Comparison of ENCODE assay signal across 22 cellular contexts in the genomic region with DNA sequence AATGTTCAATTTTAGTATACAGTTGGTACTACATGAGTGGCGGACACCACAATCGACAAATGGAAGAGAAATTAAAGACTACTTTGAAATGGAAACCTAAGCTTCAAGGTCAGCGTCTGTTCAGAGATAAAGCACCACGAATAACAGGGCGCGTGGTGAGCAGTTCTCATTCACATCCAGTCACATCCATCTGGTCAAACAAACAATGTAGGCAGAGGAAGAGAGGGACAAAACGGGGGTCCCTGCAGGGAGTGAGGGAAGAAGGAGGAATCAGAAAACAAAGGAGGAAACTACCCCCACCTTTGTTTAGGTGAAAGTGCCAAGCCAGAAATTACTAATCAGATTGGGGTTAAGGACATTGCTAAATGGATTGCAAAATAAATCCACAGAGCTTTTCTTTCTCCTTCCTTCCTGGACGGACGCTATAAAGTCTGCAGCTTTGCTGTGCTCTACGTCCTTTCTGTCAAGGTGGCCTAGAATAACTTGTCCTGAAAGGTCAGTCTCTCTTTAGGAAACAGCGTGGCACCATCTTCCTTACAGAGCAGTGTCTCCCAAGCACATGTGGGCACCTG.
"Had no signal": no experiment of that assay in that cellular context is flagged by ENCODE, and none has a peak within 500 bp of the region (broad histone marks: within the 10 kb centered on the region; RNA-seq: fewer than 3 reads in every experiment).

No MANE protein-coding gene starts in this region.

- H3K9me3 ChIP-seq: body of pancreas, left ventricle myocardium inferior, mucosa of descending colon, stomach had no signal

- H3K27me3 Mint-ChIP-seq: naive B cell, type B pancreatic cell had no signal

- H3K4me3 Mint-ChIP-seq: activated naive CD4-positive, alpha-beta T cell treated with anti-CD3 and anti-CD28 coated beads for 36 hours; activated T-cell treated with anti-CD3 and anti-CD28 coated beads, Interleukin-2, amount 50 U/mL, for 4 hours; memory B cell; naive B cell; stimulated activated effector memory CD8-positive, alpha-beta T cell treated with anti-CD3 and anti-CD28 coated beads, Interleukin-12 subunit alpha, Interleukin-12 subunit beta, amount 100 ng/mL, for 72 hours; type B pancreatic cell had no signal

- H3K27me3 ChIP-seq: body of pancreas, dorsolateral prefrontal cortex, foreskin keratinocyte, stomach had no signal

- H3K36me3 Mint-ChIP-seq: memory B cell; naive B cell; stimulated activated effector memory CD8-positive, alpha-beta T cell treated with anti-CD3 and anti-CD28 coated beads, Interleukin-12 subunit alpha, Interleukin-12 subunit beta, amount 100 ng/mL, for 72 hours; type B pancreatic cell had no signal

- H3K27ac ChIP-seq: body of pancreas, dorsolateral prefrontal cortex, epithelial cell of prostate, foreskin keratinocyte, left ventricle myocardium inferior, parathyroid adenoma, stomach had no signal

- H3K4me3 ChIP-seq: body of pancreas, dorsolateral prefrontal cortex, left ventricle myocardium inferior, mucosa of descending colon, smooth muscle cell, stomach had no signal

- H3K4me2 ChIP-seq: smooth muscle cell had no signal

- H2AFZ ChIP-seq: parathyroid adenoma had no signal

- H3K9me3 Mint-ChIP-seq: activated naive CD4-positive, alpha-beta T cell treated with anti-CD3 and anti-CD28 coated beads for 36 hours; activated T-cell treated with anti-CD3 and anti-CD28 coated beads, Interleukin-2, amount 50 U/mL, for 4 hours; memory B cell; naive B cell; stimulated activated effector memory CD8-positive, alpha-beta T cell treated with anti-CD3 and anti-CD28 coated beads, Interleukin-12 subunit alpha, Interleukin-12 subunit beta, amount 100 ng/mL, for 72 hours; type B pancreatic cell had no signal

- H3K4me1 ChIP-seq: body of pancreas, foreskin keratinocyte, left ventricle myocardium inferior, parathyroid adenoma, stomach had no signal

- H3K27ac Mint-ChIP-seq: activated naive CD4-positive, alpha-beta T cell treated with anti-CD3 and anti-CD28 coated beads for 36 hours; memory B cell; naive B cell; stimulated activated effector memory CD8-positive, alpha-beta T cell treated with anti-CD3 and anti-CD28 coated beads, Interleukin-12 subunit alpha, Interleukin-12 subunit beta, amount 100 ng/mL, for 72 hours; type B pancreatic cell had no signal

- FAIRE-seq: colon had no signal

- H3K9ac ChIP-seq: parathyroid adenoma had no signal

- DNase-seq: activated CD4-positive, alpha-beta T cell treated with anti-CD3 and anti-CD28 coated beads, Interleukin-2, amount 50 U/mL, for 1 hour; activated CD8-positive, alpha-beta memory T cell treated with anti-CD3 and anti-CD28 coated beads, Interleukin-2, amount 50 U/mL, for 4 hours; activated naive CD4-positive, alpha-beta T cell treated with anti-CD3 and anti-CD28 coated beads for 36 hours; activated T-cell treated with anti-CD3 and anti-CD28 coated beads, Interleukin-2, amount 50 U/mL, for 4 hours; body of pancreas; caudate nucleus; dorsolateral prefrontal cortex; foreskin keratinocyte; hippocampal formation; left ventricle myocardium inferior; mucosa of descending colon; naive B cell; stimulated activated CD4-positive, alpha-beta T cell treated with anti-CD3 and anti-CD28 coated beads, Interleukin-4, amount 100 ng/mL, for 24 hours; stomach had no signal

- H3K79me2 ChIP-seq: parathyroid adenoma had no signal

- H3K4me1 Mint-ChIP-seq: memory B cell; naive B cell; stimulated activated effector memory CD8-positive, alpha-beta T cell treated with anti-CD3 and anti-CD28 coated beads, Interleukin-12 subunit alpha, Interleukin-12 subunit beta, amount 100 ng/mL, for 72 hours had no signal

- ATAC-seq: activated T-cell treated with anti-CD3 and anti-CD28 coated beads, Interleukin-2, amount 50 U/mL, for 4 hours; body of pancreas; foreskin keratinocyte; mucosa of descending colon; sciatic nerve; stimulated activated effector memory CD8-positive, alpha-beta T cell treated with anti-CD3 and anti-CD28 coated beads, Interleukin-12 subunit alpha, Interleukin-12 subunit beta, amount 100 ng/mL, for 72 hours had no signal
